13 cellular contexts compared by ENCODE assay signal in the genomic region with DNA sequence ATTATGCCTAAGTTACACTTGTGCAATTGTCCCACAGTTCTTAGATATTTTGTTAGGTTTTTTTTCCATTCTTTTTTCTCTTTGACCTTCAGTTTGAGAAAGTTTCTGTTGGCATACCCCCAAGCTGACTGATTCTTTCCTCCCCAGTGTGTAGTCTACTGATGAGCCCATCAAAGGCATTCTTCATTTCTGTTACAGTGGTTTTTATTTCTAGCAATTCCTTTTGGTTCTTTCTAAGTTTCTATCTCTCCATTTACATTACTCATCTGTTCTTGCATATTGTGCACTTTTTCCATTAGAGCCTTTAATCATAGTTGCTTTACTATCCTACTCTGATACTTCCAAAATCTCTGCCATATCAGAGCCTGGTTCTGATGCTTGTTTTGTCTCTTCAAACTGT.
"Had no signal": no experiment of that assay in that cellular context is flagged by ENCODE, and none has a peak within 500 bp of the region (broad histone marks: within the 10 kb centered on the region; RNA-seq: fewer than 3 reads in every experiment).

No MANE protein-coding gene starts in this region.

- H3K9me3 ChIP-seq: ovary, SJSA1 had no signal

- H3K4me1 ChIP-seq: left ventricle myocardium inferior, SJSA1, tibial artery had no signal

- H3K4me3 Mint-ChIP-seq: activated naive CD8-positive, alpha-beta T cell treated with anti-CD3 and anti-CD28 coated beads, Interleukin-2, amount 10 ng/mL, durations not matched to agents 7 days and 5 days; naive B cell had no signal

- DNase-seq: activated CD4-positive, CD25-positive, alpha-beta regulatory T cell; activated naive CD8-positive, alpha-beta T cell treated with anti-CD3 and anti-CD28 coated beads, Interleukin-2, amount 10 ng/mL, durations not matched to agents 7 days and 5 days; anterior cingulate cortex; brain microvascular endothelial cell; effector memory CD4-positive, alpha-beta T cell; foreskin fibroblast; glutamatergic neuron; hypothalamus; left ventricle myocardium inferior; naive B cell; ovary; tibial artery had no signal

- H3K27me3 ChIP-seq: brain microvascular endothelial cell, ovary, SJSA1, tibial artery had no signal

- H3K27ac Mint-ChIP-seq: activated naive CD8-positive, alpha-beta T cell treated with anti-CD3 and anti-CD28 coated beads, Interleukin-2, amount 10 ng/mL, durations not matched to agents 7 days and 5 days had no signal

- H3K27me3 Mint-ChIP-seq: activated naive CD8-positive, alpha-beta T cell treated with anti-CD3 and anti-CD28 coated beads, Interleukin-2, amount 10 ng/mL, durations not matched to agents 7 days and 5 days; naive B cell had no signal

- H3K36me3 ChIP-seq: brain microvascular endothelial cell, left ventricle myocardium inferior, ovary, SJSA1, tibial artery had no signal

- H3K27ac ChIP-seq: brain microvascular endothelial cell, left ventricle myocardium inferior, ovary, SJSA1, tibial artery had no signal

- H3K4me3 ChIP-seq: left ventricle myocardium inferior, ovary, SJSA1, tibial artery had no signal
